ENCODE assay signal across 2 cellular contexts in genomic region chr11:35912436-35912835, GRCh38. TPM values are rescaled to one million over a fixed set of nuclear protein-coding genes. Genes with fewer than 3 reads are reported as not detected.
"Had no signal": no experiment of that assay in that cellular context is flagged by ENCODE, and none has a peak within 500 bp of the region (broad histone marks: within the 10 kb centered on the region; RNA-seq: fewer than 3 reads in every experiment).

No MANE protein-coding gene starts in this region.

RNA-seq across cellular contexts. Expression of gene LDLRAD3, which starts 31.4 kb away (rescaled TPM):
- total RNA-seq: naive thymus-derived CD8-positive, alpha-beta T cell had no signal
- polyA plus RNA-seq: naive thymus-derived CD4-positive, alpha-beta T cell; naive thymus-derived CD8-positive, alpha-beta T cell had no signal
